Comparison of ENCODE assay signal across 30 cellular contexts in the genomic region with DNA sequence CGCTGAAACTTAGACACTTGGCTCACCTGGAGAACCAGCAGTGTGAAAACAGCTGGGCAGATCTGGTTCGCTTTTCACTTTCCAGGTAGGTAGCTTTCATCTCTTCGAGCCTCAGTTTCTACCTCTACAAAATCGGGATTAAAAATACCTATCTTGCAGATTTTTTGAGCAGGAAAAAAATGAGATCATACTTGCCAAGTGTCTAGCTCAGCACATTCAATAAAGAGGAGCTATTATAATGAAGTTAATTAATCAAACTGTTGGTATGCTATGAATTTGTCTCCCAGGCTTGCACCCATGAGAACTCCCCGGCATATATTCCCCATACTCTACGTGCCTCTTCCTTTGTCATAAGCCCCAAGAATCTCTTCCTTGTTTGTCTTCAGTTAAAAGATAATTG.
"Had no signal": no experiment of that assay in that cellular context is flagged by ENCODE, and none has a peak within 500 bp of the region (broad histone marks: within the 10 kb centered on the region; RNA-seq: fewer than 3 reads in every experiment).

No MANE protein-coding gene starts in this region.

- H3K4me3 ChIP-seq: heart left ventricle, left lung, lower lobe of right lung, neural progenitor cell, prostate gland, smooth muscle cell, stomach, thoracic aorta, tibial artery, upper lobe of right lung had no signal

- H3K4me1 ChIP-seq: left lung, lower lobe of right lung, neural progenitor cell, prostate gland, upper lobe of right lung had no signal

- H3K27me3 ChIP-seq: heart left ventricle, left lung, neural progenitor cell, neutrophil, stomach, tibial artery, upper lobe of right lung had no signal

- H3K4me3 Mint-ChIP-seq: immature natural killer cell; naive thymus-derived CD8-positive, alpha-beta T cell; nephron progenitor cell; neural progenitor cell; stimulated activated memory B cell treated with anti-CD40 and anti-IgM and Interleukin-4, amounts not matched to agents 10 μg/mL and 1 μg/mL and 100 μg/mL, for 72 hours had no signal

- H3K36me3 Mint-ChIP-seq: immature natural killer cell; naive thymus-derived CD8-positive, alpha-beta T cell; neural progenitor cell; stimulated activated memory B cell treated with anti-CD40 and anti-IgM and Interleukin-4, amounts not matched to agents 10 μg/mL and 1 μg/mL and 100 μg/mL, for 72 hours had no signal

- H3K27ac ChIP-seq: heart left ventricle, left lung, lower lobe of right lung, neural progenitor cell, neutrophil, prostate gland, stomach, thoracic aorta, tibial artery, upper lobe of right lung had no signal

- H3K4me1 Mint-ChIP-seq: naive thymus-derived CD8-positive, alpha-beta T cell; neural progenitor cell; stimulated activated memory B cell treated with anti-CD40 and anti-IgM and Interleukin-4, amounts not matched to agents 10 μg/mL and 1 μg/mL and 100 μg/mL, for 72 hours had no signal

- H3K27me3 Mint-ChIP-seq: stimulated activated memory B cell treated with anti-CD40 and anti-IgM and Interleukin-4, amounts not matched to agents 10 μg/mL and 1 μg/mL and 100 μg/mL, for 72 hours had no signal

- DNase-seq: heart left ventricle; hypothalamus; immature natural killer cell; kidney; left colon; left lung; lower lobe of right lung; mammary epithelial cell; mesenchymal stem cell; naive thymus-derived CD8-positive, alpha-beta T cell; nephron progenitor cell; occipital lobe; posterior cingulate gyrus; retina; right cardiac atrium; stimulated activated CD4-positive, alpha-beta T cell treated with anti-CD3 and anti-CD28 coated beads, Interleukin-1b, Interleukin-23, amount 100 ng/mL, for 48 hours; stimulated activated CD4-positive, alpha-beta T cell treated with anti-CD3 and anti-CD28 coated beads, Interleukin-2, amount 100 ng/mL, for 48 hours; stimulated activated CD4-positive, alpha-beta T cell treated with anti-CD3 and anti-CD28 coated beads, Interleukin-4, amount 100 ng/mL, for 4 hours; stimulated activated CD8-positive, alpha-beta memory T cell treated with anti-CD3 and anti-CD28 coated beads, Interleukin-4, amount 100 ng/mL, for 48 hours; stimulated activated naive CD4-positive, alpha-beta T cell treated with Interleukin-2 at 50 U/mL for 16 hours; stomach; tibial artery; trophoblast cell; upper lobe of right lung had no signal

- H3K36me3 ChIP-seq: heart left ventricle, left lung, lower lobe of right lung, neural progenitor cell, neutrophil, prostate gland, stomach, thoracic aorta, tibial artery, upper lobe of right lung had no signal

- ATAC-seq: heart left ventricle; left colon; left lung; lower lobe of right lung; naive thymus-derived CD8-positive, alpha-beta T cell; right cardiac atrium; stimulated activated memory B cell treated with anti-CD40 and anti-IgM and Interleukin-4, amounts not matched to agents 10 μg/mL and 1 μg/mL and 100 μg/mL, for 72 hours; upper lobe of right lung had no signal

- H3K9me3 Mint-ChIP-seq: nephron progenitor cell, neural progenitor cell had no signal

- H2AFZ ChIP-seq: neural progenitor cell had no signal

- H3K4me2 ChIP-seq: neural progenitor cell, smooth muscle cell had no signal

- H3K27ac Mint-ChIP-seq: immature natural killer cell; naive thymus-derived CD8-positive, alpha-beta T cell; nephron progenitor cell; neural progenitor cell; stimulated activated memory B cell treated with anti-CD40 and anti-IgM and Interleukin-4, amounts not matched to agents 10 μg/mL and 1 μg/mL and 100 μg/mL, for 72 hours had no signal

- H3K9me3 ChIP-seq: heart left ventricle, left lung, lower lobe of right lung, neutrophil, prostate gland, stomach, thoracic aorta, tibial artery, upper lobe of right lung had no signal

- H3K9ac ChIP-seq: neural progenitor cell had no signal
